In the genomic region with DNA sequence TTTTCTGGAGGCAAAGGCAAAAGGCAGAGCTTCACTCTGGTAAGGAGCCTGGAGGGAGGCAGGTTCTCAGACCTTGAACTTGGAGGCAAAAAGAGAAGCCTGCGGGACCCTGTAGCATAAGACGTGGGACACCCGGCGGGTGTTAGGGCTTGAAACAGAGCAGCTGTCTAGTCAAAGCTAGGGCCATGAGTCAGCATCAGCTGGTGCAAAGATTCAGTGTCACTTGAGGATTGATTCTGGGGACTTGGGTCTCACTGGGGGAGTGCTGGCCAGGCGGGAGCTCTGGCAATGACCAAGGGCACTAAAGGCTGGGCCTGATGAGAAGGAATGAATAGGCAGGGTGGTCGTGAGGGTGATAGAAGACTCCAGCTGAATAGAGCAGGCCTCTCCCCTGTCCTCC, we compare ENCODE assay signal across 2 cellular contexts.
TF ChIP-seq lines count a peak whose summit lies in the region.

No MANE protein-coding gene starts in this region.

TF ChIP-seq in A549, 52 proteins besides CTCF, POLR2A, EP300 and RAD21 (continued from another document):
- TF ChIP-seq FOSL2 (IDR thresholded peaks at IDR 0.05) = no peak
- TF ChIP-seq FOSL2 (CRISPR knock-in tag; IDR thresholded peaks at IDR 0.05) = no peak
- TF ChIP-seq JUNB (IDR thresholded peaks at IDR 0.05) = no peak
- TF ChIP-seq ZSCAN20 (CRISPR knock-in tag; IDR thresholded peaks at IDR 0.05) = no peak
- no peak for TF ChIP-seq GATA3 (IDR thresholded peaks at IDR 0.05; ENCODE audit: borderline replicate concordance)
- TF ChIP-seq POLR2AphosphoS2 (conservative IDR thresholded peaks at IDR 0.05; ENCODE audit: low read length) = no peak
- TF ChIP-seq TP53 (CRISPR knock-in tag; IDR thresholded peaks at IDR 0.05) = no peak

TF ChIP-seq in K562, 482 proteins besides CTCF, POLR2A, EP300 and RAD21 (continued from another document):
- TF ChIP-seq ATF3 (IDR thresholded peaks at IDR 0.05) = 0 out of 2 replicates have a peak, but pooled peaks have one; percentile 7
- TF ChIP-seq ATF3 (CRISPR knock-in tag; conservative IDR thresholded peaks at IDR 0.05) = no peak
- TF ChIP-seq MAFG (tag; conservative IDR thresholded peaks at IDR 0.05) = 0 out of 2 replicates have a peak, but pooled peaks have one; percentile 18
- TF ChIP-seq, protein P1, sequence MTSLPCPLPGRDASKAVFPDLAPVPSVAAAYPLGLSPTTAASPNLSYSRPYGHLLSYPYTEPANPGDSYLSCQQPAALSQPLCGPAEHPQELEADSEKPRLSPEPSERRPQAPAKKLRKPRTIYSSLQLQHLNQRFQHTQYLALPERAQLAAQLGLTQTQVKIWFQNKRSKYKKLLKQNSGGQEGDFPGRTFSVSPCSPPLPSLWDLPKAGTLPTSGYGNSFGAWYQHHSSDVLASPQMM (CRISPR knock-in tag; IDR thresholded peaks at IDR 0.05) = no peak
- no peak for TF ChIP-seq EHMT2 (IDR thresholded peaks at IDR 0.05)
- no peak for TF ChIP-seq NCOA2 (IDR thresholded peaks at IDR 0.05; ENCODE audit: partially characterized antibody in 2 of 2)
- TF ChIP-seq KLF13 (tag; IDR thresholded peaks at IDR 0.05; ENCODE audit: borderline replicate concordance, low read depth) = no peak
- no peak for TF ChIP-seq GTF2E2 (tag; IDR thresholded peaks at IDR 0.05)
- no peak for TF ChIP-seq PHF8 (IDR thresholded peaks at IDR 0.05; ENCODE audit: borderline replicate concordance, low read length)
- no peak for TF ChIP-seq HMG20A (CRISPR knock-in tag; conservative IDR thresholded peaks at IDR 0.05)
- TF ChIP-seq NFE2 (IDR thresholded peaks at IDR 0.05; ENCODE audit: low read depth) = peak; percentile 48; the same call in 1 of the 2 replicates
- TF ChIP-seq C11orf30 (IDR thresholded peaks at IDR 0.05; ENCODE audit: low read depth) = 0 out of 2 replicates have a peak, but pooled peaks have one; percentile 5
- TF ChIP-seq TBP (optimal IDR thresholded peaks at IDR 0.05; ENCODE audit: low read depth, low read length) = no peak
- no peak for TF ChIP-seq ZNF121 (CRISPR knock-in tag; conservative IDR thresholded peaks at IDR 0.05)
- TF ChIP-seq ARNT (IDR thresholded peaks at IDR 0.05) = no peak
- no peak for TF ChIP-seq LCOR (CRISPR knock-in tag; IDR thresholded peaks at IDR 0.05)
- no peak for TF ChIP-seq CBX1 (IDR thresholded peaks at IDR 0.05; ENCODE audit: low read depth)
